ENCODE assay signal across 7 cellular contexts in the genomic region with DNA sequence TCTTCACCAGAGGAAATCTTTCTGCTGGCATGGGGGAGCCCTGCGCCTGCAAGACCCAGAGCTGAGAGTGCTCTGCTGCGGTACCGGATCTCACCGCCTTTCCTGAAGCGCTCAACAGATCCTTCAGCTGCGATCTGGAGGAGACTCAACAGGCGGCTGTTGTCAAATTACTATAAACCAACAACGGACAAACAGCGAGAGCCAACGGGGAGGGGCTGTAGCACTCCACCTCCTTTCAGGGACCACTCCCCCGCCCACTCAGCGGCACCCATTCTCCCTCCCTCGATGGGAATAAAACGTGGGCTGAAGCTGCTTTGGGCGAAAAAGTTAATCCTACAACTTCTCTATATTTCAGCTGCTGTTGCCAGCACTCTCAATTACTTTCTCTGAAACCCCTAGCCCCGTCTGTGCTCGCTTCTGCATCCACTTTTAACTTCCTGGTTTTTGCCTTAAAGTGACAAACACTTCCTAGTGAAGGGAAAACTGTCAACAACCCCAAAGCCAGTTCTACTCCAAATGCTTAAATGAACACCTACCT. TPM values are rescaled to one million over a fixed set of nuclear protein-coding genes. Genes with fewer than 3 reads are reported as not detected.
DNase-seq lines count a peak whose midpoint lies in the region; ATAC-seq and TF ChIP-seq lines count a peak whose summit lies in the region.

FMO5 (minus strand) TSS at position 147 of the 538 bp plus-strand sequence. CDS start 310 bp downstream, outside the sequence.

- intact Hi-C loops in natural killer cell (cut with micrococcal nuclease) = loop anchor here (1.0 kb wide), 1 partner anchor 53 kb away; the partner anchor contains the start of gene PRKAB2

- no peaks in the 10 kb centered on the region for H3K9me3 ChIP-seq in stomach smooth muscle (ENCODE audit: control insufficient read depth in 2 of 2, low read length in 2 of 2)

- H3K4me3 ChIP-seq in fibroblast of pulmonary artery (replicated peaks; ENCODE audit: low read depth, low read length) = peak within 1 kb of the TSS; percentile 72
- peak within 1 kb of the TSS; percentile 86 to 89 for H3K4me3 ChIP-seq in stomach smooth muscle (ENCODE audit: low read length in 2 of 2)

- H3K36me3 ChIP-seq in stomach smooth muscle (ENCODE audit: control insufficient read depth in 2 of 2, insufficient read depth in 2 of 2, low read length in 2 of 2) = no peaks in the 10 kb centered on the region

- no peaks in the 10 kb centered on the region for H3K36me3 Mint-ChIP-seq in natural killer cell

- peak within 1 kb of the TSS; percentile 98 for H3K4me3 Mint-ChIP-seq in natural killer cell

- peak; percentile 67 for DNase-seq in GM13976 (ENCODE audit: low spot score)
- peak; percentile 69 for DNase-seq in NOMO-1 treated with dmso at 0.1 percent for 144 hours (lab: John Stamatoyannopoulos, UW; ENCODE audit: unreplicated experiment)
- peak; percentile 12 to 25 for DNase-seq in activated T-helper 1 cell treated with anti-CD3 and anti-CD28 coated beads, Interleukin-2, amount 50 U/mL, for 16 hours (ENCODE audit: low read depth in 1 of 2, low spot score in 1 of 2)
- peak; percentile 75 for DNase-seq in fibroblast of pulmonary artery (ENCODE audit: low read depth)
- DNase-seq in natural killer cell = peak; percentile 32

- peak; percentile 62 for ATAC-seq in HG03025 (IDR thresholded peaks at IDR 0.05; ENCODE audit: low FRiP score, unreplicated experiment)
- ATAC-seq in natural killer cell = peak; percentile 90 to 94 (median 90)

- peaks cover 6% of the 10 kb centered on the region for H3K4me1 ChIP-seq in stomach smooth muscle (ENCODE audit: control insufficient read depth, insufficient read depth, low read length)

- H3K4me1 Mint-ChIP-seq in natural killer cell = peaks cover 25 to 37% of the 10 kb centered on the region in 2 donors

- H3K27ac ChIP-seq in stomach smooth muscle (ENCODE audit: low read length) = peak within 1 kb of the TSS; percentile 58

- H3K27me3 Mint-ChIP-seq in natural killer cell (ENCODE audit: low read depth in 2 of 2) = no peaks in the 10 kb centered on the region

- H3K27me3 ChIP-seq in stomach smooth muscle (ENCODE audit: control insufficient read depth in 1 of 2, insufficient read depth in 2 of 2, low read length in 2 of 2) = no peaks in the 10 kb centered on the region

- in situ Hi-C loops in GM13976 (cut with MboI; ENCODE audit: low sequenced_read_pairs, unreplicated experiment) = loop anchor here (10.0 kb wide), 1 partner anchor 50 kb away; the partner anchor contains the start of gene PRKAB2

- H3K9me3 Mint-ChIP-seq in natural killer cell = no peaks in the 10 kb centered on the region

- TF ChIP-seq CTCF in GM13976 (IDR thresholded peaks at IDR 0.05; ENCODE audit: borderline replicate concordance, control extremely low read depth, extremely low read depth, insufficient read depth, missing control alignments) (no peak), fibroblast of pulmonary artery (IDR thresholded peaks at IDR 0.05; ENCODE audit: low read length, missing control alignments) (peak; percentile 19), natural killer cell (IDR thresholded peaks at IDR 0.05) (no peak)

- peak within 1 kb of the TSS; percentile 85 to 90 for H3K27ac Mint-ChIP-seq in natural killer cell

- H3K9ac ChIP-seq in stomach smooth muscle (ENCODE audit: low read length in 2 of 2) = peak within 1 kb of the TSS; percentile 75 to 77

RNA-seq across cellular contexts. Expression of gene FMO5, which starts in this region (rescaled TPM):
- 1 to 10 TPM; 5.8 to 6.0 (median 6.0) TPM for total RNA-seq in natural killer cell

Comparison
In these comparisons a context has a peak if more than half of its experiments do, and no peak if none do; other contexts are left out.
1. Peak in every context shown above with its lines: DNase-seq, ATAC-seq, H3K4me3 ChIP-seq and H3K27ac ChIP-seq.
2. DNase-seq: peak in every context shown above with its lines; median percentile 75 in fibroblast of pulmonary artery; 69 in NOMO-1 treated with dmso at 0.1 percent for 144 hours; 67 in GM13976; 32 in natural killer cell; 18 in activated T-helper 1 cell treated with anti-CD3 and anti-CD28 coated beads, Interleukin-2, amount 50 U/mL, for 16 hours.